Comparison of ENCODE assay signal across 24 cellular contexts in the genomic region with DNA sequence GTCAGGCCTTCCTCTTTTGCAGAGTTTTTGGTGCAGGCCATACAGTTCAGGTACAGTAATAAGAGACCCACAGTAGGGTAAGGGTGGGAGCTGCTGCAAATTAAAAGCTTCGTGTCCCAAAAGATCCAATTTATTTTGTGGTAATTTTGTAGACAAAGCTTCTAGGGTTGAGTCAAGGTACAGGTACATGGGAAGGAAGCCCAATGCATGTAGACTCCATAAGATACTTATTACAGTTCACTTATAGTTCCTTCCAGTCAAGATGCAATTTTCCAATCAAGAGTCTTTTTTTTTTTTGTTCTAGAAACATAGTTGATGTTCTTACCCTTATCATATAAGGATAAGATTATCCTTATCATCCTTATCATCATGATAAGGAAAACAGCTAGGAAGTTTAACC. TPM values are rescaled to one million over a fixed set of nuclear protein-coding genes. Genes with fewer than 3 reads are reported as not detected.
A peak's percentile ranks its signal among the peaks of the same experiment; 100 is the strongest.
DNase-seq lines count a peak whose midpoint lies in the region; ATAC-seq and TF ChIP-seq lines count a peak whose summit lies in the region.
"Had no signal": no experiment of that assay in that cellular context is flagged by ENCODE, and none has a peak within 500 bp of the region (broad histone marks: within the 10 kb centered on the region; RNA-seq: fewer than 3 reads in every experiment).

A gene with protein sequence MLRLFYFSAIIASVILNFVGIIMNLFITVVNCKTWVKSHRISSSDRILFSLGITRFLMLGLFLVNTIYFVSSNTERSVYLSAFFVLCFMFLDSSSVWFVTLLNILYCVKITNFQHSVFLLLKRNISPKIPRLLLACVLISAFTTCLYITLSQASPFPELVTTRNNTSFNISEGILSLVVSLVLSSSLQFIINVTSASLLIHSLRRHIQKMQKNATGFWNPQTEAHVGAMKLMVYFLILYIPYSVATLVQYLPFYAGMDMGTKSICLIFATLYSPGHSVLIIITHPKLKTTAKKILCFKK (plus strand): TSS at position 301 of the 400 bp plus-strand sequence. CDS start 1,815 bp downstream, outside the sequence.

- H3K27ac Mint-ChIP-seq in CD8-positive, alpha-beta T cell: peak within 1 kb of the TSS; percentile 8
- H3K27ac Mint-ChIP-seq in endothelial cell (ENCODE audit: unreplicated experiment): no peak within 1 kb of the TSS
- no peak within 1 kb of the TSS for H3K27ac Mint-ChIP-seq in type B pancreatic cell
- H3K27ac Mint-ChIP-seq: B cell; CD4-positive, alpha-beta T cell had no signal

- peaks cover 66% of the 10 kb centered on the region for H3K36me3 Mint-ChIP-seq in CD8-positive, alpha-beta T cell
- H3K36me3 Mint-ChIP-seq in endothelial cell (ENCODE audit: low read depth, unreplicated experiment): peaks cover 50% of the 10 kb centered on the region
- H3K36me3 Mint-ChIP-seq in activated T-cell treated with anti-CD3 and anti-CD28 coated beads, Interleukin-2, amount 50 U/mL, for 4 hours (ENCODE audit: insufficient read depth): peaks cover 34% of the 10 kb centered on the region
- peaks cover 32% of the 10 kb centered on the region for H3K36me3 Mint-ChIP-seq in type B pancreatic cell

- H3K9me3 Mint-ChIP-seq in CD8-positive, alpha-beta T cell: peaks cover 2% of the 10 kb centered on the region
- H3K9me3 Mint-ChIP-seq in endothelial cell (ENCODE audit: unreplicated experiment): peaks cover 5% of the 10 kb centered on the region
- no peaks in the 10 kb centered on the region for H3K9me3 Mint-ChIP-seq in activated T-cell treated with anti-CD3 and anti-CD28 coated beads, Interleukin-2, amount 50 U/mL, for 4 hours
- no peaks in the 10 kb centered on the region for H3K9me3 Mint-ChIP-seq in type B pancreatic cell

- H3K27me3 ChIP-seq in CD8-positive, alpha-beta T cell (ENCODE audit: insufficient read depth, low read length): no peaks in the 10 kb centered on the region
- H3K27me3 ChIP-seq: BLaER1 treated with 17β-estradiol and CSF1 and Interleukin-3, amounts not matched to agents 10 nM and 100 nM had no signal

- no peak for ATAC-seq in CD8-positive, alpha-beta T cell
- no peak for ATAC-seq in activated T-cell treated with anti-CD3 and anti-CD28 coated beads, Interleukin-2, amount 50 U/mL, for 4 hours
- ATAC-seq in HG03378 (IDR thresholded peaks at IDR 0.05; ENCODE audit: unreplicated experiment): no peak
- ATAC-seq: A549, GM12878 had no signal

- TF ChIP-seq CTCF in CD8-positive, alpha-beta T cell (IDR thresholded peaks at IDR 0.05): no peak
- TF ChIP-seq CTCF in endothelial cell (IDR thresholded peaks at IDR 0.05; ENCODE audit: unreplicated experiment): no peak
- no peak for TF ChIP-seq CTCF in type B pancreatic cell (conservative IDR thresholded peaks at IDR 0.05)

- no peak for DNase-seq in CD8-positive, alpha-beta T cell
- no peak for DNase-seq in cerebellum (ENCODE audit: low spot score)
- no peak for DNase-seq in endothelial cell (ENCODE audit: low spot score)
- no peak for DNase-seq in activated T-cell treated with anti-CD3 and anti-CD28 coated beads, Interleukin-2, amount 50 U/mL, for 4 hours
- DNase-seq in type B pancreatic cell (ENCODE audit: extremely low spot score, unreplicated experiment): no peak
- DNase-seq: AML-193; CD4-positive, alpha-beta T cell; CD8-positive, alpha-beta memory T cell; COR-L47; DMS 273 treated with DMSO at 0.1 percent for 48 hours; DMS153; DMS53; DMS79; DND-41; EL; GDM1 had no signal

- CTCF ChIA-PET in CD8-positive, alpha-beta T cell (lab: Charles Lee): interaction anchor here (2.1 kb wide), 1 partner anchor 10 kb away, joined by 12 read pairs; no protein-coding TSS in a partner anchor

- no peak within 1 kb of the TSS for H3K27ac ChIP-seq in CD8-positive, alpha-beta T cell (ENCODE audit: low read depth, low read length)
- H3K27ac ChIP-seq: 22Rv1; A549; BLaER1 treated with 17β-estradiol and CSF1 and Interleukin-3, amounts not matched to agents 10 nM and 100 nM; C4-2B had no signal

- no peaks in the 10 kb centered on the region for H3K27me3 Mint-ChIP-seq in CD8-positive, alpha-beta T cell (ENCODE audit: low read depth)
- peaks cover 2% of the 10 kb centered on the region for H3K27me3 Mint-ChIP-seq in endothelial cell (ENCODE audit: unreplicated experiment)
- H3K27me3 Mint-ChIP-seq in activated T-cell treated with anti-CD3 and anti-CD28 coated beads, Interleukin-2, amount 50 U/mL, for 4 hours (ENCODE audit: low read depth): no peaks in the 10 kb centered on the region
- no peaks in the 10 kb centered on the region for H3K27me3 Mint-ChIP-seq in type B pancreatic cell
- H3K27me3 Mint-ChIP-seq: B cell; CD4-positive, alpha-beta T cell; CD8-positive, alpha-beta memory T cell had no signal

- H3K9me3 ChIP-seq in CD8-positive, alpha-beta T cell (ENCODE audit: low read length): no peaks in the 10 kb centered on the region
- H3K9me3 ChIP-seq: A549 had no signal

- H3K4me3 ChIP-seq in CD8-positive, alpha-beta T cell (ENCODE audit: low read depth, low read length): no peak within 1 kb of the TSS
- H3K4me3 ChIP-seq: A549; BLaER1 treated with 17β-estradiol and CSF1 and Interleukin-3, amounts not matched to agents 10 nM and 100 nM; GM12878 had no signal

- intact Hi-C loops in CD8-positive, alpha-beta T cell (cut with DNase I, micrococcal nuclease): no loop called here

- H3K4me3 Mint-ChIP-seq in CD8-positive, alpha-beta T cell: no peak within 1 kb of the TSS
- H3K4me3 Mint-ChIP-seq in endothelial cell (ENCODE audit: unreplicated experiment) (peak within 1 kb of the TSS; percentile 82), type B pancreatic cell (no peak within 1 kb of the TSS)
- H3K4me3 Mint-ChIP-seq in activated T-cell treated with anti-CD3 and anti-CD28 coated beads, Interleukin-2, amount 50 U/mL, for 4 hours: no peak within 1 kb of the TSS
- H3K4me3 Mint-ChIP-seq: B cell; CD4-positive, alpha-beta T cell; CD8-positive, alpha-beta memory T cell had no signal

- POLR2A ChIA-PET in CD8-positive, alpha-beta T cell (lab: Charles Lee): no interaction called here

- H3K36me3 ChIP-seq in CD8-positive, alpha-beta T cell (ENCODE audit: insufficient read depth, low read length): peaks cover 7% of the 10 kb centered on the region

- no peaks in the 10 kb centered on the region for H3K4me1 ChIP-seq in CD8-positive, alpha-beta T cell (ENCODE audit: insufficient read depth, low read length)
- H3K4me1 ChIP-seq: A549; BLaER1 treated with 17β-estradiol and CSF1 and Interleukin-3, amounts not matched to agents 10 nM and 100 nM had no signal

- H3K4me1 Mint-ChIP-seq in CD8-positive, alpha-beta T cell (ENCODE audit: low read depth): peaks cover 3% of the 10 kb centered on the region
- no peaks in the 10 kb centered on the region for H3K4me1 Mint-ChIP-seq in endothelial cell (ENCODE audit: unreplicated experiment)
- H3K4me1 Mint-ChIP-seq in activated T-cell treated with anti-CD3 and anti-CD28 coated beads, Interleukin-2, amount 50 U/mL, for 4 hours (ENCODE audit: low read depth): peaks cover 1% of the 10 kb centered on the region
- no peaks in the 10 kb centered on the region for H3K4me1 Mint-ChIP-seq in type B pancreatic cell (ENCODE audit: unreplicated experiment)
- H3K4me1 Mint-ChIP-seq: B cell had no signal

RNA-seq across cellular contexts. Expression of the gene that starts here (rescaled TPM):
- under 1 TPM in 1 of 2 experiments, not detected in 1; 0.22 TPM for total RNA-seq in CD8-positive, alpha-beta T cell
- total RNA-seq in cerebellum (13.2 TPM), endothelial cell (ENCODE audit: unreplicated experiment) (1.1 TPM), type B pancreatic cell (ENCODE audit: low replicate concordance) (1.00 and 2.2 TPM in 2 replicates)
- total RNA-seq in activated T-cell treated with anti-CD3 and anti-CD28 coated beads, Interleukin-2, amount 50 U/mL, for 4 hours: under 1 TPM; 0.20 to 0.42 (median 0.22) TPM
- total RNA-seq: G401 had no signal
